In genomic region chr3:83706669-83707068, GRCh38 we compare ENCODE assay signal across 31 cellular contexts.
"Had no signal": no experiment of that assay in that cellular context is flagged by ENCODE, and none has a peak within 500 bp of the region (broad histone marks: within the 10 kb centered on the region; RNA-seq: fewer than 3 reads in every experiment).

No MANE protein-coding gene starts in this region.

- H3K27ac ChIP-seq: ascending aorta, cardiac muscle cell, colonic mucosa, VCaP had no signal

- DNase-seq: activated B cell treated with CpG ODN at 0.5 μM for 24 hours; activated CD4-positive, alpha-beta memory T cell treated with anti-CD3 and anti-CD28 coated beads for 36 hours; activated CD4-positive, alpha-beta T cell treated with anti-CD3 and anti-CD28 coated beads for 4 hours; activated CD4-positive, alpha-beta T cell treated with anti-CD3 and anti-CD28 coated beads, Interleukin-2, amount 10 ng/mL, durations not matched to agents 24 days and 14 days; activated CD4-positive, alpha-beta T cell treated with anti-CD3 and anti-CD28 coated beads, Interleukin-2, amount 50 U/mL, for 1 hour; activated CD4-positive, alpha-beta T cell treated with anti-CD3 and anti-CD28 coated beads, Interleukin-2, amount 50 U/mL, for 4 hours; activated CD4-positive, CD25-positive, alpha-beta regulatory T cell treated with anti-CD3 and anti-CD28 coated beads, Interleukin-2, amount 50 U/mL, for 72 hours; activated CD8-positive, alpha-beta memory T cell treated with anti-CD3 and anti-CD28 coated beads, Interleukin-2, amount 50 U/mL, for 4 hours; activated CD8-positive, alpha-beta T cell treated with anti-CD3 and anti-CD28 coated beads for 36 hours; activated gamma-delta T cell; activated naive CD4-positive, alpha-beta T cell treated with anti-CD3 and anti-CD28 coated beads, Interleukin-2, amount 10 ng/mL, durations not matched to agents 7 days and 5 days; activated naive CD4-positive, alpha-beta T cell treated with Interleukin-2 at 50 U/mL for 16 hours; activated naive CD8-positive, alpha-beta T cell treated with anti-CD3 and anti-CD28 coated beads, Interleukin-2, amount 10 ng/mL, durations not matched to agents 7 days and 5 days; activated naive CD8-positive, alpha-beta T cell treated with anti-CD3 and anti-CD28 coated beads, Interleukin-2, amount 50 U/mL, for 24 hours; activated T-cell treated with anti-CD3 and anti-CD28 coated beads for 4 hours; activated T-cell treated with anti-CD3 and anti-CD28 coated beads, Interleukin-2, amount 50 U/mL, for 1 hour; activated T-cell treated with anti-CD3 and anti-CD28 coated beads, Interleukin-2, amount 50 U/mL, for 4 hours; activated T-cell treated with anti-CD3 and anti-CD28 coated beads, Interleukin-2, amount 50 U/mL, for 72 hours; amygdala; anterior cingulate cortex; caudate nucleus; cerebellar nuclear complex; colonic mucosa; T-helper 2 cell; T-helper 9 cell had no signal

- FAIRE-seq: bronchial epithelial cell, TTC549 had no signal

- H3K9me3 ChIP-seq: ascending aorta, colonic mucosa had no signal

- H3K4me1 ChIP-seq: ascending aorta, colonic mucosa had no signal

- H3K4me3 ChIP-seq: ascending aorta, cardiac muscle cell, colonic mucosa had no signal

- H3K36me3 ChIP-seq: ascending aorta, cardiac muscle cell, colonic mucosa had no signal

- ATAC-seq: activated CD8-positive, alpha-beta T cell treated with anti-CD3 and anti-CD28 coated beads for 36 hours; activated naive CD8-positive, alpha-beta T cell treated with anti-CD3 and anti-CD28 coated beads, Interleukin-2, amount 50 U/mL, for 24 hours; activated T-cell treated with anti-CD3 and anti-CD28 coated beads, Interleukin-2, amount 50 U/mL, for 4 hours; activated T-cell treated with anti-CD3 and anti-CD28 coated beads, Interleukin-2, amount 50 U/mL, for 72 hours; activated T-helper 17 cell treated with anti-CD3 and anti-CD28 coated beads, Interleukin-2, amount 50 U/mL, for 72 hours had no signal

- H3K27me3 ChIP-seq: ascending aorta, cardiac muscle cell, colonic mucosa had no signal
